In genomic region chr15:51688863-51689262, GRCh38 we compare ENCODE assay signal across 1 cellular context.
TF ChIP-seq lines count a peak whose summit lies in the region.

No MANE protein-coding gene starts in this region.

TF ChIP-seq in HepG2, 621 proteins besides CTCF, POLR2A, EP300 and RAD21:
- TF ChIP-seq AGO2 (optimal IDR thresholded peaks at IDR 0.05; ENCODE audit: low read depth, low read length) (no peak), TOPORS (CRISPR knock-in tag; IDR thresholded peaks at IDR 0.05) (no peak), RELA (CRISPR knock-in tag; IDR thresholded peaks at IDR 0.05) (no peak), SOX5 (CRISPR knock-in tag; IDR thresholded peaks at IDR 0.05; ENCODE audit: borderline replicate concordance) (no peak), JUND (CRISPR knock-in tag; IDR thresholded peaks at IDR 0.05) (no peak), HINFP (CRISPR knock-in tag; IDR thresholded peaks at IDR 0.05; ENCODE audit: low read depth) (no peak), ZNF224 (CRISPR knock-in tag; IDR thresholded peaks at IDR 0.05) (no peak), GMEB2 (CRISPR knock-in tag; IDR thresholded peaks at IDR 0.05; ENCODE audit: low read depth) (no peak), FUBP1 (CRISPR knock-in tag; IDR thresholded peaks at IDR 0.05; ENCODE audit: borderline replicate concordance) (no peak), ZNF138 (CRISPR knock-in tag; IDR thresholded peaks at IDR 0.05; ENCODE audit: low read depth) (no peak), ZNF850 (CRISPR knock-in tag; conservative IDR thresholded peaks at IDR 0.05) (no peak), DDIT3 (CRISPR knock-in tag; IDR thresholded peaks at IDR 0.05) (no peak), NFAT5 (CRISPR knock-in tag; IDR thresholded peaks at IDR 0.05) (no peak), CERS6 (CRISPR knock-in tag; IDR thresholded peaks at IDR 0.05) (no peak), MBD4 (IDR thresholded peaks at IDR 0.05; ENCODE audit: borderline replicate concordance, low read length) (no peak)
